ENCODE assay signal across 13 cellular contexts in genomic region chr7:32915041-32915536, GRCh38.
"Had no signal": no experiment of that assay in that cellular context is flagged by ENCODE, and none has a peak within 500 bp of the region (broad histone marks: within the 10 kb centered on the region; RNA-seq: fewer than 3 reads in every experiment).

No MANE protein-coding gene starts in this region.

- H3K27ac Mint-ChIP-seq: activated naive CD8-positive, alpha-beta T cell; T-helper 17 cell had no signal

- H3K9me3 ChIP-seq: esophagus muscularis mucosa, SJCRH30, thoracic aorta had no signal

- H3K36me3 Mint-ChIP-seq: activated naive CD8-positive, alpha-beta T cell had no signal

- H3K27ac ChIP-seq: brain microvascular endothelial cell, coronary artery, esophagus muscularis mucosa, parathyroid adenoma, SJCRH30, thoracic aorta had no signal

- H3K4me1 ChIP-seq: esophagus muscularis mucosa, parathyroid adenoma, SJCRH30 had no signal

- ATAC-seq: left lobe of liver, T-helper 17 cell had no signal

- DNase-seq: activated CD4-positive, alpha-beta T cell treated with anti-CD3 and anti-CD28 coated beads, Interleukin-2, amount 50 U/mL, for 1 hour; brain microvascular endothelial cell; islet precursor cell; midbrain; SJCRH30; T-helper 17 cell had no signal

- H3K27me3 Mint-ChIP-seq: activated naive CD8-positive, alpha-beta T cell; central memory CD8-positive, alpha-beta T cell; T-helper 17 cell had no signal

- H3K4me3 Mint-ChIP-seq: activated naive CD8-positive, alpha-beta T cell; central memory CD8-positive, alpha-beta T cell; T-helper 17 cell had no signal

- H3K27me3 ChIP-seq: brain microvascular endothelial cell, esophagus muscularis mucosa, SJCRH30 had no signal

- H3K4me3 ChIP-seq: coronary artery, esophagus muscularis mucosa, SJCRH30, thoracic aorta had no signal

- H3K9me3 Mint-ChIP-seq: central memory CD8-positive, alpha-beta T cell had no signal
